ENCODE assay signal across 18 cellular contexts in the genomic region with DNA sequence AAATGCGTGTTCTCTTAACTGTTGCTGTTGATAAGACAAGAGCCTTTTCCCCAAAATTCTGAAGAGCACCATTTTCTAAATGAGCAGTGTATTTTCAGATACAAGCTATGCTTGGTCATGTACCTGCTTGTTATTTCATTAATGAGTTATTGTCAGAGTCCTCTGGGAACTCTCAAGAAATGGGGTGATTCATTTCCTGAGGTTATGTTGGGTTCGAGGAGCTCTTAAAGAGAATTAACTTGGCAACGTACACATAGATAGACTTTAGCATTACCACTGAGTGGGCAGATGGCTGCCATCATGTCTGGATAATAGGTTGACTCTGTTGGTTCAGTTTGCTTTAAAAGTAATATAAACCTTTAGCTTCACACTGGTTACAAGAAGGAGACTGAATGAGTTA.
A peak's percentile ranks its signal among the peaks of the same experiment; 100 is the strongest.
DNase-seq lines count a peak whose midpoint lies in the region; ATAC-seq and TF ChIP-seq lines count a peak whose summit lies in the region.
"Had no signal": no experiment of that assay in that cellular context is flagged by ENCODE, and none has a peak within 500 bp of the region (broad histone marks: within the 10 kb centered on the region; RNA-seq: fewer than 3 reads in every experiment).

No MANE protein-coding gene starts in this region.

- H3K4me1 Mint-ChIP-seq in activated CD8-positive, alpha-beta T cell treated with anti-CD3 and anti-CD28 coated beads for 36 hours (ENCODE audit: low read depth), result peaks cover 71% of the 10 kb centered on the region
- H3K4me1 Mint-ChIP-seq in activated CD8-positive, alpha-beta T cell treated with anti-CD3 and anti-CD28 coated beads, Interleukin-2, amount 10 ng/mL, durations not matched to agents 7 days and 5 days (ENCODE audit: low read depth), result peaks cover 61% of the 10 kb centered on the region
- peaks cover 52% of the 10 kb centered on the region for H3K4me1 Mint-ChIP-seq in activated naive CD8-positive, alpha-beta T cell treated with anti-CD3 and anti-CD28 coated beads for 36 hours
- peaks cover 39 to 79% (median 63%) of the 10 kb centered on the region in 7 donors for H3K4me1 Mint-ChIP-seq in naive thymus-derived CD4-positive, alpha-beta T cell

- no peak for TF ChIP-seq CTCF in activated CD8-positive, alpha-beta T cell treated with anti-CD3 and anti-CD28 coated beads for 36 hours (IDR thresholded peaks at IDR 0.05)
- no peak for TF ChIP-seq CTCF in NB4 (IDR thresholded peaks at IDR 0.05; ENCODE audit: low read depth, low read length)

- H3K9me3 Mint-ChIP-seq in activated CD8-positive, alpha-beta T cell treated with anti-CD3 and anti-CD28 coated beads for 36 hours, result no peaks in the 10 kb centered on the region
- H3K9me3 Mint-ChIP-seq in activated CD8-positive, alpha-beta T cell treated with anti-CD3 and anti-CD28 coated beads, Interleukin-2, amount 10 ng/mL, durations not matched to agents 7 days and 5 days (ENCODE audit: insufficient read depth), result no peaks in the 10 kb centered on the region
- H3K9me3 Mint-ChIP-seq in activated naive CD8-positive, alpha-beta T cell treated with anti-CD3 and anti-CD28 coated beads for 36 hours, result no peaks in the 10 kb centered on the region
- peaks cover 0 to 2% (median 0%) of the 10 kb centered on the region in 11 donors for H3K9me3 Mint-ChIP-seq in naive thymus-derived CD4-positive, alpha-beta T cell

- peaks cover 9 to 17% of the 10 kb centered on the region in 2 donors for H3K4me1 ChIP-seq in naive thymus-derived CD4-positive, alpha-beta T cell (ENCODE audit: control insufficient read depth in 2 of 2, insufficient read depth in 2 of 2, low read length in 2 of 2)
- H3K4me1 ChIP-seq: Caco-2, Peyer's patch had no signal

- POLR2A ChIA-PET in activated CD8-positive, alpha-beta T cell treated with anti-CD3 and anti-CD28 coated beads for 36 hours (lab: Charles Lee), result interaction anchor here (0.5 to 1.4 kb wide), 5 partner anchors 8 to 88 kb away, joined by 3 to 4 read pairs (median 4); partner anchors contain the start of gene SORL1-AS1
- POLR2A ChIA-PET in activated CD8-positive, alpha-beta T cell treated with anti-CD3 and anti-CD28 coated beads, Interleukin-2, amount 10 ng/mL, durations not matched to agents 7 days and 5 days (lab: Charles Lee), result no interaction called here
- POLR2A ChIA-PET in naive thymus-derived CD4-positive, alpha-beta T cell (lab: Charles Lee), result no interaction called here

- peak; percentile 24 for DNase-seq in activated CD8-positive, alpha-beta T cell treated with anti-CD3 and anti-CD28 coated beads for 36 hours
- no peak for DNase-seq in activated CD8-positive, alpha-beta T cell treated with anti-CD3 and anti-CD28 coated beads, Interleukin-2, amount 10 ng/mL, durations not matched to agents 7 days and 5 days
- DNase-seq in NB4 (ENCODE audit: low read depth) (peak; percentile 59), HT-29 (ENCODE audit: low spot score) (no peak)
- DNase-seq in activated naive CD8-positive, alpha-beta T cell treated with anti-CD3 and anti-CD28 coated beads for 36 hours, result no peak
- no peak for DNase-seq in naive thymus-derived CD4-positive, alpha-beta T cell
- DNase-seq in activated effector memory CD4-positive, alpha-beta T cell treated with Interleukin-2 at 50 U/mL for 16 hours, result no peak
- DNase-seq: anterior cingulate cortex; Caco-2; GM23248; kidney; midbrain; Peyer's patch; stimulated activated CD4-positive, alpha-beta T cell treated with anti-CD3 and anti-CD28 coated beads, Interleukin-4, amount 100 ng/mL, for 1 hour; trophoblast cell had no signal

- no peaks in the 10 kb centered on the region for H3K27me3 ChIP-seq in naive thymus-derived CD4-positive, alpha-beta T cell (ENCODE audit: control insufficient read depth in 2 of 2, insufficient read depth in 2 of 2, low read length in 2 of 2)
- H3K27me3 ChIP-seq: Peyer's patch had no signal

- no peak overlapping the region for H3K4me3 ChIP-seq in NB4 (ENCODE audit: low read depth, low read length)
- H3K4me3 ChIP-seq in naive thymus-derived CD4-positive, alpha-beta T cell (ENCODE audit: low read length), result no peak overlapping the region
- H3K4me3 ChIP-seq: GM23248, Peyer's patch had no signal

- peaks cover 7 to 72% (median 22%) of the 10 kb centered on the region in 3 experiments for H3K36me3 ChIP-seq in naive thymus-derived CD4-positive, alpha-beta T cell (ENCODE audit: control insufficient read depth in 2 of 3, insufficient read depth in 3 of 3, low read length in 3 of 3)

- H3K9me3 ChIP-seq in naive thymus-derived CD4-positive, alpha-beta T cell (ENCODE audit: control insufficient read depth in 2 of 3, low read length in 3 of 3), result no peaks in the 10 kb centered on the region
- H3K9me3 ChIP-seq: Caco-2, Peyer's patch had no signal

- no peak overlapping the region for H3K27ac ChIP-seq in naive thymus-derived CD4-positive, alpha-beta T cell (ENCODE audit: low read depth, low read length)
- H3K27ac ChIP-seq: GM23248, Peyer's patch, VCaP had no signal

- peak; percentile 67 for ATAC-seq in activated CD8-positive, alpha-beta T cell treated with anti-CD3 and anti-CD28 coated beads for 36 hours
- no peak for ATAC-seq in activated CD8-positive, alpha-beta T cell treated with anti-CD3 and anti-CD28 coated beads, Interleukin-2, amount 10 ng/mL, durations not matched to agents 7 days and 5 days
- no peak for ATAC-seq in naive thymus-derived CD4-positive, alpha-beta T cell
- no peak for ATAC-seq in HG03460 (IDR thresholded peaks at IDR 0.05; ENCODE audit: unreplicated experiment)
- ATAC-seq: HepG2 had no signal

- no peaks in the 10 kb centered on the region for H3K27me3 Mint-ChIP-seq in activated CD8-positive, alpha-beta T cell treated with anti-CD3 and anti-CD28 coated beads for 36 hours
- no peaks in the 10 kb centered on the region for H3K27me3 Mint-ChIP-seq in activated CD8-positive, alpha-beta T cell treated with anti-CD3 and anti-CD28 coated beads, Interleukin-2, amount 10 ng/mL, durations not matched to agents 7 days and 5 days (ENCODE audit: low read depth)
- H3K27me3 Mint-ChIP-seq in activated naive CD8-positive, alpha-beta T cell treated with anti-CD3 and anti-CD28 coated beads for 36 hours, result no peaks in the 10 kb centered on the region
- no peaks in the 10 kb centered on the region for H3K27me3 Mint-ChIP-seq in naive thymus-derived CD4-positive, alpha-beta T cell

- intact Hi-C loops in activated CD8-positive, alpha-beta T cell treated with anti-CD3 and anti-CD28 coated beads for 36 hours (cut with micrococcal nuclease), result no loop called here
- intact Hi-C loops in naive thymus-derived CD4-positive, alpha-beta T cell (cut with micrococcal nuclease), result loop anchor here in 1 of 2 donors (5.0 kb wide), 1 partner anchor 218 kb away; no protein-coding TSS in a partner anchor

- CTCF ChIA-PET in activated CD8-positive, alpha-beta T cell treated with anti-CD3 and anti-CD28 coated beads for 36 hours (lab: Charles Lee), result interaction anchor here (0.7 to 1.2 kb wide), 3 partner anchors 17 to 90 kb away, joined by 3 read pairs; no protein-coding TSS in a partner anchor
- CTCF ChIA-PET in activated CD8-positive, alpha-beta T cell treated with anti-CD3 and anti-CD28 coated beads, Interleukin-2, amount 10 ng/mL, durations not matched to agents 7 days and 5 days (lab: Charles Lee), result interaction anchor here (0.9 to 1.1 kb wide), 2 partner anchors 47 to 89 kb away, joined by 3 read pairs; no protein-coding TSS in a partner anchor
- CTCF ChIA-PET in naive thymus-derived CD4-positive, alpha-beta T cell (lab: Charles Lee), result interaction anchor here (0.6 kb wide), 1 partner anchor 115 kb away, joined by 3 read pairs; no protein-coding TSS in a partner anchor

- H3K27ac Mint-ChIP-seq in activated CD8-positive, alpha-beta T cell treated with anti-CD3 and anti-CD28 coated beads for 36 hours, result peak overlapping the region; percentile 72
- H3K27ac Mint-ChIP-seq in activated CD8-positive, alpha-beta T cell treated with anti-CD3 and anti-CD28 coated beads, Interleukin-2, amount 10 ng/mL, durations not matched to agents 7 days and 5 days, result no peak overlapping the region
- H3K27ac Mint-ChIP-seq in activated naive CD8-positive, alpha-beta T cell treated with anti-CD3 and anti-CD28 coated beads for 36 hours, result peak overlapping the region; percentile 64
- peak overlapping the region in 5 of 9 donors; percentile 47 to 65 (median 56) for H3K27ac Mint-ChIP-seq in naive thymus-derived CD4-positive, alpha-beta T cell

- H3K36me3 Mint-ChIP-seq in activated CD8-positive, alpha-beta T cell treated with anti-CD3 and anti-CD28 coated beads for 36 hours (ENCODE audit: low read depth), result peaks cover 48% of the 10 kb centered on the region
- H3K36me3 Mint-ChIP-seq in activated CD8-positive, alpha-beta T cell treated with anti-CD3 and anti-CD28 coated beads, Interleukin-2, amount 10 ng/mL, durations not matched to agents 7 days and 5 days (ENCODE audit: low read depth), result peaks cover 71% of the 10 kb centered on the region
- peaks cover 54% of the 10 kb centered on the region for H3K36me3 Mint-ChIP-seq in activated naive CD8-positive, alpha-beta T cell treated with anti-CD3 and anti-CD28 coated beads for 36 hours
- peaks cover 21 to 74% (median 44%) of the 10 kb centered on the region in 5 donors for H3K36me3 Mint-ChIP-seq in naive thymus-derived CD4-positive, alpha-beta T cell

- no peak overlapping the region for H3K4me3 Mint-ChIP-seq in activated CD8-positive, alpha-beta T cell treated with anti-CD3 and anti-CD28 coated beads for 36 hours
- H3K4me3 Mint-ChIP-seq in activated CD8-positive, alpha-beta T cell treated with anti-CD3 and anti-CD28 coated beads, Interleukin-2, amount 10 ng/mL, durations not matched to agents 7 days and 5 days, result no peak overlapping the region
- no peak overlapping the region for H3K4me3 Mint-ChIP-seq in activated naive CD8-positive, alpha-beta T cell treated with anti-CD3 and anti-CD28 coated beads for 36 hours
- H3K4me3 Mint-ChIP-seq in naive thymus-derived CD4-positive, alpha-beta T cell, result no peak overlapping the region

- TF ChIP-seq POLR2A in NB4 (IDR thresholded peaks at IDR 0.05; ENCODE audit: extremely low read depth, insufficient read length), result no peak

Comparison
In these comparisons a context has a peak if more than half of its experiments do, and no peak if none do; other contexts are left out.
1. DNase-seq: peak in activated CD8-positive, alpha-beta T cell treated with anti-CD3 and anti-CD28 coated beads for 36 hours (single experiment) and NB4 (single experiment); none in activated CD8-positive, alpha-beta T cell treated with anti-CD3 and anti-CD28 coated beads, Interleukin-2, amount 10 ng/mL, durations not matched to agents 7 days and 5 days (single experiment), activated naive CD8-positive, alpha-beta T cell treated with anti-CD3 and anti-CD28 coated beads for 36 hours (single experiment), naive thymus-derived CD4-positive, alpha-beta T cell (0 of 9), activated effector memory CD4-positive, alpha-beta T cell treated with Interleukin-2 at 50 U/mL for 16 hours (single experiment) and HT-29 (single experiment).